Comparison of ENCODE assay signal across 1 cellular context in genomic region chr3:45654344-45654934, GRCh38.
TF ChIP-seq lines count a peak whose summit lies in the region.

No MANE protein-coding gene starts in this region.

TF ChIP-seq in K562, 482 proteins besides CTCF, POLR2A, EP300 and RAD21 (continued from another document):
- TF ChIP-seq, protein P1, sequence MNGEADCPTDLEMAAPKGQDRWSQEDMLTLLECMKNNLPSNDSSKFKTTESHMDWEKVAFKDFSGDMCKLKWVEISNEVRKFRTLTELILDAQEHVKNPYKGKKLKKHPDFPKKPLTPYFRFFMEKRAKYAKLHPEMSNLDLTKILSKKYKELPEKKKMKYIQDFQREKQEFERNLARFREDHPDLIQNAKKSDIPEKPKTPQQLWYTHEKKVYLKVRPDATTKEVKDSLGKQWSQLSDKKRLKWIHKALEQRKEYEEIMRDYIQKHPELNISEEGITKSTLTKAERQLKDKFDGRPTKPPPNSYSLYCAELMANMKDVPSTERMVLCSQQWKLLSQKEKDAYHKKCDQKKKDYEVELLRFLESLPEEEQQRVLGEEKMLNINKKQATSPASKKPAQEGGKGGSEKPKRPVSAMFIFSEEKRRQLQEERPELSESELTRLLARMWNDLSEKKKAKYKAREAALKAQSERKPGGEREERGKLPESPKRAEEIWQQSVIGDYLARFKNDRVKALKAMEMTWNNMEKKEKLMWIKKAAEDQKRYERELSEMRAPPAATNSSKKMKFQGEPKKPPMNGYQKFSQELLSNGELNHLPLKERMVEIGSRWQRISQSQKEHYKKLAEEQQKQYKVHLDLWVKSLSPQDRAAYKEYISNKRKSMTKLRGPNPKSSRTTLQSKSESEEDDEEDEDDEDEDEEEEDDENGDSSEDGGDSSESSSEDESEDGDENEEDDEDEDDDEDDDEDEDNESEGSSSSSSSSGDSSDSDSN (IDR thresholded peaks at IDR 0.05; ENCODE audit: borderline replicate concordance in 1 of 2, low read depth in 2 of 2, low read length in 2 of 2) = no peak
- TF ChIP-seq ZNF3 (CRISPR knock-in tag; IDR thresholded peaks at IDR 0.05) (no peak), MTA2 (IDR thresholded peaks at IDR 0.05; ENCODE audit: low read depth) (no peak), POLR2G (IDR thresholded peaks at IDR 0.05; ENCODE audit: low read depth, low read length) (no peak), MYC (IDR thresholded peaks at IDR 0.05; ENCODE audit: low read depth, low read length) (0 out of 2 replicates have a peak, but pooled peaks have one; percentile 33), MYC (CRISPR knock-in tag; IDR thresholded peaks at IDR 0.05; ENCODE audit: borderline replicate concordance, low read depth) (no peak), SMARCB1 (IDR thresholded peaks at IDR 0.05; ENCODE audit: insufficient read length, low read depth) (no peak), ZNF41 (CRISPR knock-in tag; conservative IDR thresholded peaks at IDR 0.05) (no peak), ZNF384 (IDR thresholded peaks at IDR 0.05; ENCODE audit: low read depth, low read length) (0 out of 2 replicates have a peak, but pooled peaks have one; percentile 25), MAFG (tag; conservative IDR thresholded peaks at IDR 0.05) (peak; percentile 49), CEBPG (CRISPR knock-in tag; IDR thresholded peaks at IDR 0.05) (peak; percentile 62; the same call in 1 of the 2 replicates), CEBPG (tag; conservative IDR thresholded peaks at IDR 0.05 in 1 of 2, IDR thresholded peaks at IDR 0.05 in 1 of 2) (peak in 1 of 2 experiments; percentile 41; a peak in 1 of 4 replicates), NFYB (IDR thresholded peaks at IDR 0.05; ENCODE audit: extremely low read depth, insufficient read length) (no peak), MEF2D (tag; conservative IDR thresholded peaks at IDR 0.05; ENCODE audit: low read depth) (no peak), PHF20 (IDR thresholded peaks at IDR 0.05; ENCODE audit: partially characterized antibody) (no peak), YY1 (IDR thresholded peaks at IDR 0.05; ENCODE audit: borderline replicate concordance in 1 of 3, control insufficient read depth in 1 of 3, extremely low read depth in 1 of 3, insufficient read depth in 3 of 3, insufficient read length in 1 of 3, insufficient replicate concordance in 2 of 3, low read depth in 1 of 3, low read length in 2 of 3) (no peak), STAT5A (IDR thresholded peaks at IDR 0.05; ENCODE audit: borderline replicate concordance, low read length) (no peak), BDP1 (IDR thresholded peaks at IDR 0.05; ENCODE audit: insufficient read depth, insufficient read length) (no peak), NFATC3 (IDR thresholded peaks at IDR 0.05) (no peak), HMG20B (CRISPR knock-in tag; IDR thresholded peaks at IDR 0.05) (no peak), CEBPB (tag; IDR thresholded peaks at IDR 0.05) (peak; percentile 33; the same call in 1 of the 2 replicates), MYNN (IDR thresholded peaks at IDR 0.05) (no peak), MYNN (CRISPR knock-in tag; IDR thresholded peaks at IDR 0.05) (no peak), TCF3 (CRISPR knock-in tag; IDR thresholded peaks at IDR 0.05) (no peak)
- TF ChIP-seq, protein P2, sequence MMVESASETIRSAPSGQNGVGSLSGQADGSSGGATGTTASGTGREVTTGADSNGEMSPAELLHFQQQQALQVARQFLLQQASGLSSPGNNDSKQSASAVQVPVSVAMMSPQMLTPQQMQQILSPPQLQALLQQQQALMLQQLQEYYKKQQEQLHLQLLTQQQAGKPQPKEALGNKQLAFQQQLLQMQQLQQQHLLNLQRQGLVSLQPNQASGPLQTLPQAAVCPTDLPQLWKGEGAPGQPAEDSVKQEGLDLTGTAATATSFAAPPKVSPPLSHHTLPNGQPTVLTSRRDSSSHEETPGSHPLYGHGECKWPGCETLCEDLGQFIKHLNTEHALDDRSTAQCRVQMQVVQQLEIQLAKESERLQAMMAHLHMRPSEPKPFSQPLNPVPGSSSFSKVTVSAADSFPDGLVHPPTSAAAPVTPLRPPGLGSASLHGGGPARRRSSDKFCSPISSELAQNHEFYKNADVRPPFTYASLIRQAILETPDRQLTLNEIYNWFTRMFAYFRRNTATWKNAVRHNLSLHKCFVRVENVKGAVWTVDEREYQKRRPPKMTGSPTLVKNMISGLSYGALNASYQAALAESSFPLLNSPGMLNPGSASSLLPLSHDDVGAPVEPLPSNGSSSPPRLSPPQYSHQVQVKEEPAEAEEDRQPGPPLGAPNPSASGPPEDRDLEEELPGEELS (CRISPR knock-in tag; IDR thresholded peaks at IDR 0.05; ENCODE audit: borderline replicate concordance) = no peak
